ENCODE assay signal across 11 cellular contexts in the genomic region with DNA sequence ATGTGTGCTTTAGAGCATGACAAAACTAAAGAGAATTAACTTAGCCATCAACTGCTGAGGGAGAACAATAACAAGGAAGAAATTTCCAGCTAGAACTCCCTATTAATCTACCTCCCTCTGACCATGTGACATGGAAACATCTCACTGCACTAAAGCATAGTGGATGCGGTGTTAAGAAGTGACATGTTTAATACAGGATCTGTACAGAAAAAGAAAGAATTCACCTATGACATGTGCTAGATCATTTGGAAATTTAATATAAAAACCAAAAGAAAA.
"Had no signal": no experiment of that assay in that cellular context is flagged by ENCODE, and none has a peak within 500 bp of the region (broad histone marks: within the 10 kb centered on the region; RNA-seq: fewer than 3 reads in every experiment).

No MANE protein-coding gene starts in this region.

- H3K4me3 ChIP-seq: smooth muscle cell had no signal

- H3K9me3 ChIP-seq: neutrophil had no signal

- H3K27ac ChIP-seq: foreskin keratinocyte, neutrophil had no signal

- DNase-seq: activated CD4-positive, alpha-beta T cell treated with anti-CD3 and anti-CD28 coated beads for 48 hours; activated naive CD4-positive, alpha-beta T cell treated with anti-CD3 and anti-CD28 coated beads for 36 hours; foreskin keratinocyte; head of caudate nucleus; islet precursor cell; left ventricle myocardium superior; mesendoderm had no signal

- H3K4me1 ChIP-seq: foreskin keratinocyte had no signal

- H3K4me3 Mint-ChIP-seq: activated naive CD4-positive, alpha-beta T cell treated with anti-CD3 and anti-CD28 coated beads for 36 hours; activated T-helper 17 cell treated with anti-CD3 and anti-CD28 coated beads, Interleukin-2, amount 50 U/mL, for 72 hours had no signal

- H3K4me2 ChIP-seq: smooth muscle cell had no signal

- H3K27me3 Mint-ChIP-seq: activated T-helper 17 cell treated with anti-CD3 and anti-CD28 coated beads, Interleukin-2, amount 50 U/mL, for 72 hours; progenitor cell of endocrine pancreas had no signal

- H3K27me3 ChIP-seq: foreskin keratinocyte, neutrophil had no signal

- H3K4me1 Mint-ChIP-seq: activated T-helper 17 cell treated with anti-CD3 and anti-CD28 coated beads, Interleukin-2, amount 50 U/mL, for 72 hours had no signal

- H3K27ac Mint-ChIP-seq: activated naive CD4-positive, alpha-beta T cell treated with anti-CD3 and anti-CD28 coated beads for 36 hours; activated T-helper 17 cell treated with anti-CD3 and anti-CD28 coated beads, Interleukin-2, amount 50 U/mL, for 72 hours; progenitor cell of endocrine pancreas had no signal

- H3K36me3 ChIP-seq: neutrophil had no signal
